In genomic region chr3:123804676-123805075, GRCh38 we compare ENCODE assay signal across 17 cellular contexts.
"Had no signal": no experiment of that assay in that cellular context is flagged by ENCODE, and none has a peak within 500 bp of the region (broad histone marks: within the 10 kb centered on the region; RNA-seq: fewer than 3 reads in every experiment).

No MANE protein-coding gene starts in this region.

- DNase-seq: effector memory CD8-positive, alpha-beta T cell; esophagus squamous epithelium; foreskin fibroblast; immature natural killer cell; kidney; left colon; mucosa of descending colon; naive thymus-derived CD8-positive, alpha-beta T cell; nucleus accumbens; pancreas; right cardiac atrium; small intestine; stimulated activated CD4-positive, alpha-beta T cell treated with anti-CD3 and anti-CD28 coated beads, Interleukin-12 subunit alpha, Interleukin-12 subunit beta, amount 100 ng/mL, for 4 hours; stimulated activated naive CD4-positive, alpha-beta T cell treated with Interleukin-2 at 50 U/mL for 16 hours; trophoblast cell had no signal

- H3K9me3 Mint-ChIP-seq: effector memory CD8-positive, alpha-beta T cell; immature natural killer cell; naive thymus-derived CD8-positive, alpha-beta T cell; neural crest cell had no signal

- H3K4me3 Mint-ChIP-seq: effector memory CD8-positive, alpha-beta T cell; immature natural killer cell; naive thymus-derived CD8-positive, alpha-beta T cell; neural crest cell had no signal

- H3K27ac Mint-ChIP-seq: effector memory CD8-positive, alpha-beta T cell; immature natural killer cell; naive thymus-derived CD8-positive, alpha-beta T cell; progenitor cell of endocrine pancreas had no signal

- H3K36me3 Mint-ChIP-seq: immature natural killer cell; naive thymus-derived CD8-positive, alpha-beta T cell had no signal

- FAIRE-seq: kidney, pancreas, small intestine had no signal

- H3K4me1 Mint-ChIP-seq: immature natural killer cell; naive thymus-derived CD8-positive, alpha-beta T cell had no signal
